17 cellular contexts compared by ENCODE assay signal in genomic region chr4:722181-722725, GRCh38.
"Had no signal": no experiment of that assay in that cellular context is flagged by ENCODE, and none has a peak within 500 bp of the region (broad histone marks: within the 10 kb centered on the region; RNA-seq: fewer than 3 reads in every experiment).

No MANE protein-coding gene starts in this region.

- H3K4me1 ChIP-seq: psoas muscle, thyroid gland had no signal

- H3K27ac ChIP-seq: hepatocyte, psoas muscle, thyroid gland had no signal

- H3K27me3 Mint-ChIP-seq: activated CD8-positive, alpha-beta memory T cell treated with anti-CD3 and anti-CD28 coated beads, Interleukin-2, amount 10 ng/mL, durations not matched to agents 7 days and 5 days; activated T-cell treated with anti-CD3 and anti-CD28 coated beads, Interleukin-2, amount 50 U/mL, for 24 hours had no signal

- FAIRE-seq: kidney, urothelium cell line had no signal

- H3K4me3 ChIP-seq: hepatocyte, psoas muscle, thyroid gland had no signal

- H3K36me3 ChIP-seq: thyroid gland had no signal

- H3K4me3 Mint-ChIP-seq: activated CD8-positive, alpha-beta memory T cell treated with anti-CD3 and anti-CD28 coated beads, Interleukin-2, amount 10 ng/mL, durations not matched to agents 7 days and 5 days; activated T-cell treated with anti-CD3 and anti-CD28 coated beads, Interleukin-2, amount 50 U/mL, for 24 hours; natural killer cell; T-helper 2 cell treated with Interferon-gamma antibody and Interleukin-4, amounts not matched to agents 5 μg/mL and 100 μg/mL, for 36 hours had no signal

- H3K36me3 Mint-ChIP-seq: natural killer cell had no signal

- H3K27ac Mint-ChIP-seq: activated CD8-positive, alpha-beta memory T cell treated with anti-CD3 and anti-CD28 coated beads, Interleukin-2, amount 10 ng/mL, durations not matched to agents 7 days and 5 days; activated T-cell treated with anti-CD3 and anti-CD28 coated beads, Interleukin-2, amount 50 U/mL, for 24 hours; T-helper 2 cell treated with Interferon-gamma antibody and Interleukin-4, amounts not matched to agents 5 μg/mL and 100 μg/mL, for 36 hours had no signal

- H3K4me2 ChIP-seq: hepatocyte had no signal

- H2AFZ ChIP-seq: hepatocyte had no signal

- DNase-seq: activated CD4-positive, alpha-beta T cell treated with anti-CD3 and anti-CD28 coated beads, Interleukin-2, amount 50 U/mL, for 48 hours; activated CD8-positive, alpha-beta memory T cell treated with anti-CD3 and anti-CD28 coated beads, Interleukin-2, amount 10 ng/mL, durations not matched to agents 7 days and 5 days; activated effector memory CD4-positive, alpha-beta T cell treated with Interleukin-2 at 50 U/mL for 16 hours; activated naive CD4-positive, alpha-beta T cell treated with anti-CD3 and anti-CD28 coated beads, Interleukin-2, amount 50 U/mL, for 16 hours; activated T-cell treated with anti-CD3 and anti-CD28 coated beads, Interleukin-2, amount 50 U/mL, for 24 hours; kidney; left ventricle myocardium superior; mesenchymal stem cell; natural killer cell; psoas muscle; spleen; SW 1271; thyroid gland had no signal

- H3K27me3 ChIP-seq: dorsolateral prefrontal cortex, hepatocyte, spleen, thyroid gland had no signal

- H3K9me3 ChIP-seq: psoas muscle, spleen, thyroid gland had no signal

- H3K9me3 Mint-ChIP-seq: activated T-cell treated with anti-CD3 and anti-CD28 coated beads, Interleukin-2, amount 50 U/mL, for 24 hours; natural killer cell; T-helper 2 cell treated with Interferon-gamma antibody and Interleukin-4, amounts not matched to agents 5 μg/mL and 100 μg/mL, for 36 hours had no signal

- ATAC-seq: activated CD8-positive, alpha-beta memory T cell treated with anti-CD3 and anti-CD28 coated beads, Interleukin-2, amount 10 ng/mL, durations not matched to agents 7 days and 5 days had no signal
